8 cellular contexts compared by ENCODE assay signal in the genomic region with DNA sequence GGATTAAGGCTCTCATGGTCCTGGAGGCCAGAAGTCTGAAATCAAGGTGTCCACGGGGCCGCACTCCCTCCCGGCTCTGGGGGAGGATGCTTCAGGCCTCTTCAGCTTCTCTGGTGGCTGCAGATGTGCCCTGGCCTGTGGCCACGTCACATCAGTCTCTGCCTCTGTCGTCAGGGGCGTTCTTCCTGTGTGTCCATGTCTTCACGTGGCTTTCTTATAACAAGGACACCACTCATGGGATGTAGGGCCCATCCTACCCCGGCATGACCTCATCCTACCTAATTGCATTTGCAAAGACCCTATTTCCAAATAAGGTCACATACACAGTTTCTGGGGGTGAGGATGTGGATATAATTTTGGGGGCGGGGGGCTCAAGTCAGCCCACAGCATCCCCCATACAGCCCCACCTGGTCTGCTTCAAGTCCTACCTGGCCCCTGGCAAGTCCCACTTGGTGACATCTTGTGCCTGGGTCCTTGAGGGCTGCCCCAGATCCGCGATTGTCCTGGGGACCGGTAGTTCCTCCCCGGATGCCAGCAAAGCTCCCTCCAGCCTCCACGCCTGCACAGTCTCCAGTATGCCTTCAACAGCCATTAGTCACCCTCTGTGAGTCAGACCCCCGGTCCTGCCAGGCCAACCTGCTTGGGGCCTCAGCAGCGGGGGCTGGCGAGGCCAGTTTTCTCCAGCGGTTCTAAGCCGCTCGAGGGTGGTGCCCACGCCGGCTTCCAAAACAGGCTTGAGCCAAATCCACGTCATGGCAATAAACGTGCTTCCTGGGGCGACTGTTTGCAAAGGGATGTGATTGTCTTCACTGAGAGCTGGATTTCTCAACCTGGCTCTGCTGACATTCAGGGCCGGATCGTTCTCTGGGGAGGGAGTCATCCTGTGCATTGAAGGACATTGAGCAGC. TPM values are rescaled to one million over a fixed set of nuclear protein-coding genes. Genes with fewer than 3 reads are reported as not detected.
A peak's percentile ranks its signal among the peaks of the same experiment; 100 is the strongest.
DNase-seq lines count a peak whose midpoint lies in the region; ATAC-seq and TF ChIP-seq lines count a peak whose summit lies in the region.

No MANE protein-coding gene starts in this region.

- peaks cover 4 to 10% of the 10 kb centered on the region in 2 donors for H3K4me1 ChIP-seq in lung (ENCODE audit: control insufficient read depth in 2 of 2, insufficient read depth in 2 of 2, low read length in 2 of 2)
- H3K4me1 ChIP-seq in testis = peaks cover 32% of the 10 kb centered on the region

- DNase-seq in GM12865 (ENCODE audit: low read depth) = peak; percentile 59
- peak; percentile 85 for DNase-seq in NOMO-1 treated with dmso at 0.1 percent for 144 hours (lab: John Stamatoyannopoulos, UW; ENCODE audit: unreplicated experiment)
- peak; percentile 97 for DNase-seq in coronary artery (ENCODE audit: low spot score)
- DNase-seq in lung (ENCODE audit: low spot score) = peak; percentile 74
- peak; percentile 29 for DNase-seq in testis
- no peak for DNase-seq in ecto neural progenitor cell (ENCODE audit: low spot score)

- WGBS in lung, 2 donors = 39 to 41% methylated on average over 27 of the region's 27 CpGs
- 39 to 63% methylated on average over 8 to 27 of the region's 27 CpGs for WGBS in testis, 2 donors

- H3K36me3 ChIP-seq in lung (ENCODE audit: control insufficient read depth in 2 of 2, insufficient read depth in 2 of 2, low read length in 2 of 2) (peaks cover 3 to 26% of the 10 kb centered on the region in 2 donors), testis (ENCODE audit: low read depth, missing control alignments) (no peaks in the 10 kb centered on the region)

- no peak for TF ChIP-seq POLR2A in testis (IDR thresholded peaks at IDR 0.05)

- peak overlapping the region; percentile 89 to 93 for H3K27ac ChIP-seq in coronary artery
- H3K27ac ChIP-seq in lung (ENCODE audit: low read depth in 1 of 2, low read length in 1 of 2) = peak overlapping the region; percentile 74 to 77
- peak overlapping the region; percentile 46 to 73 for H3K27ac ChIP-seq in testis

- H3K4me3 ChIP-seq in GM12865 (ENCODE audit: low read depth, low read length) (peak overlapping the region; percentile 33), coronary artery (peak overlapping the region; percentile 42), lung (no peak overlapping the region), testis (no peak overlapping the region)

- H3K27me3 ChIP-seq in lung (ENCODE audit: control insufficient read depth, insufficient read depth) (no peaks in the 10 kb centered on the region), testis (no peaks in the 10 kb centered on the region)

- ATAC-seq in lung (ENCODE audit: insufficient read depth, low FRiP score) = peak; percentile 75
- ATAC-seq in HG02852 (IDR thresholded peaks at IDR 0.05; ENCODE audit: unreplicated experiment) = no peak
- ATAC-seq in GM21528 (IDR thresholded peaks at IDR 0.05; ENCODE audit: low FRiP score, unreplicated experiment) = no peak

- intact Hi-C loops in testis (cut with DNase I; ENCODE audit: low total_unique reads) = no loop called here

- TF ChIP-seq CTCF in GM12865 (IDR thresholded peaks at IDR 0.05; ENCODE audit: insufficient read depth, low read depth, low read length, missing control alignments) (no peak), coronary artery (IDR thresholded peaks at IDR 0.05) (no peak), lung (IDR thresholded peaks at IDR 0.05; ENCODE audit: control extremely low read depth, extremely low read depth) (no peak), testis (IDR thresholded peaks at IDR 0.05) (no peak)

- H3K9me3 ChIP-seq in lung (ENCODE audit: control insufficient read depth in 2 of 2, insufficient read depth in 1 of 2, low read length in 1 of 2) = no peaks in the 10 kb centered on the region
- H3K9me3 ChIP-seq in testis = no peaks in the 10 kb centered on the region

RNA-seq across cellular contexts. Expression of a gene that starts 32.2 kb away (rescaled TPM):
- 100 to 1,000 TPM in 1 of 2 donors, 10 to 100 TPM in 1; 44.3 to 121 TPM for total RNA-seq in lung
- polyA plus RNA-seq in lung = 10 to 100 TPM; 95.2 to 99.2 TPM
- 100 to 1,000 TPM; 407 TPM for total RNA-seq in testis
- 121 TPM for polyA plus RNA-seq in testis (ENCODE audit: insufficient read depth, low read depth, low replicate concordance)

RNA-seq across cellular contexts. Expression of a gene that starts 32.5 kb away (rescaled TPM):
- 1 to 10 TPM; 8.4 to 8.5 TPM for total RNA-seq in lung
- polyA plus RNA-seq in lung = 10 to 100 TPM in 1 of 2 donors, 1 to 10 TPM in 1; 6.1 to 13.8 TPM
- 10 to 100 TPM; 20.0 to 23.5 TPM for total RNA-seq in testis
- polyA plus RNA-seq in testis (ENCODE audit: insufficient read depth, low read depth, low replicate concordance) = 29.7 TPM

Comparison
In these comparisons a context has a peak if more than half of its experiments do, and no peak if none do; other contexts are left out.
1. H3K4me3 ChIP-seq: peak in GM12865 (single experiment) and coronary artery (single experiment); none in lung (single experiment) and testis (0 of 2).
2. Peak in every context shown above with its lines, with median percentiles within 50 percentile points of each other: H3K27ac ChIP-seq.